In the genomic region with DNA sequence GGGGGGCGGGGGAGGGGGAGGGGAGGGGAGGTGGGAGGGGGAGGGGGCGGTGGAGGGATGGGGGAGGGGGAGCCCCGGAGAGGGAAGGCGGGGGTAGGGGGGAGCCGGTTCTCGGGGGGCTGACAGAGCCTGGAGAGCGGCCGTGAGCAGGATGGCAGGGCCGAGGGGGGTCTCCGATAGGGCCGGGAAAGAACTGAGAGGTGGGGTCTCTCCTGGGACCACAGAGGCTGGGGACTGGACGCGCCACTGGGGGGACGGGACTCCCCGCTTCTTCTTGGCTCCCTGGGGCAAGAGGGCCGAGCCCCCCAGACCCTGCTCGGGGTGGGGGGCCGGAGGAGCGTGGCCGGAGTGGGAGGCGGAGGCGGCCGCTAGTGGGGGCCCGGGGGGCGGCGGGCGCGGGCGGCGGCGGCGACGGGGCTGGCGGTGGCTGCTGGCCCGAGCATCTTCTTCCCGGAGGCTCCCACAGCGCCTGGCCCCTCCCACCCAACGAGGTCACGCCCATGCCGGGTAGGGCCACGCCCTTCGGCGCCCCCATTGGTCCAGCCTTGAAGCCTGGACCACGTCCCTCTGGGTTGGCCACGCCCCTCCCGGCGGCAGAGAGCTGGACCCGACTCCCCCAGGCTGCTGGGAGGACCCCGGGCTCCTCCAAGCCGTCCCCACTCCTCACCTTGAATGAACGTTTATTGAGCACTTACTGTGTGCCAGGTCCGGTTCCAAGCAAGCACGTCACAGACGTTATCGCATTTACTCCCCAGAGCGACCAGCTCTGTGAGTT, we compare ENCODE assay signal across 1 cellular context.
TF ChIP-seq lines count a peak whose summit lies in the region.

A gene with protein sequence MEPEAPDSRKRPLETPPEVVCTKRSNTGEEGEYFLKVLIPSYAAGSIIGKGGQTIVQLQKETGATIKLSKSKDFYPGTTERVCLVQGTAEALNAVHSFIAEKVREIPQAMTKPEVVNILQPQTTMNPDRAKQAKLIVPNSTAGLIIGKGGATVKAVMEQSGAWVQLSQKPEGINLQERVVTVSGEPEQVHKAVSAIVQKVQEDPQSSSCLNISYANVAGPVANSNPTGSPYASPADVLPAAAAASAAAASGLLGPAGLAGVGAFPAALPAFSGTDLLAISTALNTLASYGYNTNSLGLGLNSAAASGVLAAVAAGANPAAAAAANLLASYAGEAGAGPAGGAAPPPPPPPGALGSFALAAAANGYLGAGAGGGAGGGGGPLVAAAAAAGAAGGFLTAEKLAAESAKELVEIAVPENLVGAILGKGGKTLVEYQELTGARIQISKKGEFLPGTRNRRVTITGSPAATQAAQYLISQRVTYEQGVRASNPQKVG (minus strand): TSS at position 302 of the 775 bp plus-strand sequence. CDS start 514 bp downstream, outside the sequence.

TF ChIP-seq in GM12878, 131 proteins besides CTCF, POLR2A, EP300 and RAD21 (continued from another document):
- TF ChIP-seq, protein P1, sequence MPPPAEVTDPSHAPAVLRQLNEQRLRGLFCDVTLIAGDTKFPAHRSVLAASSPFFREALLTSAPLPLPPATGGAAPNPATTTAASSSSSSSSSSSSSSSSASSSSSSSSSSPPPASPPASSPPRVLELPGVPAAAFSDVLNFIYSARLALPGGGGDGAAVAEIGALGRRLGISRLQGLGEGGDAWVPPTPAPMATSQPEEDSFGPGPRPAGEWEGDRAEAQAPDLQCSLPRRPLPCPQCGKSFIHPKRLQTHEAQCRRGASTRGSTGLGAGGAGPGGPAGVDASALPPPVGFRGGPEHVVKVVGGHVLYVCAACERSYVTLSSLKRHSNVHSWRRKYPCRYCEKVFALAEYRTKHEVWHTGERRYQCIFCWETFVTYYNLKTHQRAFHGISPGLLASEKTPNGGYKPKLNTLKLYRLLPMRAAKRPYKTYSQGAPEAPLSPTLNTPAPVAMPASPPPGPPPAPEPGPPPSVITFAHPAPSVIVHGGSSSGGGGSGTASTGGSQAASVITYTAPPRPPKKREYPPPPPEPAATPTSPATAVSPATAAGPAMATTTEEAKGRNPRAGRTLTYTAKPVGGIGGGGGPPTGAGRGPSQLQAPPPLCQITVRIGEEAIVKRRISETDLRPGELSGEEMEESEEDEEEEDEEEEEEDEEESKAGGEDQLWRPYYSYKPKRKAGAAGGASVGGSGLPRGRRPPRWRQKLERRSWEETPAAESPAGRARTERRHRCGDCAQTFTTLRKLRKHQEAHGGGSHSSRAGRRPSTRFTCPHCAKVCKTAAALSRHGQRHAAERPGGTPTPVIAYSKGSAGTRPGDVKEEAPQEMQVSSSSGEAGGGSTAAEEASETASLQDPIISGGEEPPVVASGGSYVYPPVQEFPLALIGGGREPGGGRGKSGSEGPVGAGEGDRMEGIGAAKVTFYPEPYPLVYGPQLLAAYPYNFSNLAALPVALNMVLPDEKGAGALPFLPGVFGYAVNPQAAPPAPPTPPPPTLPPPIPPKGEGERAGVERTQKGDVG (CRISPR knock-in tag; IDR thresholded peaks at IDR 0.05), result no peak
- TF ChIP-seq SUPT20H (IDR thresholded peaks at IDR 0.05; ENCODE audit: borderline replicate concordance, control insufficient read depth, low read depth, low read length) (no peak), ASH2L (IDR thresholded peaks at IDR 0.05; ENCODE audit: borderline replicate concordance, low read depth) (no peak), HCFC1 (IDR thresholded peaks at IDR 0.05; ENCODE audit: low read length) (no peak), SP1 (IDR thresholded peaks at IDR 0.05; ENCODE audit: low read depth, low read length) (no peak), SREBF1 (IDR thresholded peaks at IDR 0.05; ENCODE audit: low read length) (no peak), POLR2AphosphoS2 (IDR thresholded peaks at IDR 0.05; ENCODE audit: low read depth, low read length) (no peak), CHD1 (IDR thresholded peaks at IDR 0.05; ENCODE audit: low read depth, low read length) (no peak), TAF1 (IDR thresholded peaks at IDR 0.05; ENCODE audit: borderline replicate concordance, low read depth, low read length) (no peak), CEBPB (IDR thresholded peaks at IDR 0.05; ENCODE audit: borderline replicate concordance in 1 of 2, low read depth in 2 of 2, low read length in 2 of 2) (no peak)
- TF ChIP-seq, protein P2, sequence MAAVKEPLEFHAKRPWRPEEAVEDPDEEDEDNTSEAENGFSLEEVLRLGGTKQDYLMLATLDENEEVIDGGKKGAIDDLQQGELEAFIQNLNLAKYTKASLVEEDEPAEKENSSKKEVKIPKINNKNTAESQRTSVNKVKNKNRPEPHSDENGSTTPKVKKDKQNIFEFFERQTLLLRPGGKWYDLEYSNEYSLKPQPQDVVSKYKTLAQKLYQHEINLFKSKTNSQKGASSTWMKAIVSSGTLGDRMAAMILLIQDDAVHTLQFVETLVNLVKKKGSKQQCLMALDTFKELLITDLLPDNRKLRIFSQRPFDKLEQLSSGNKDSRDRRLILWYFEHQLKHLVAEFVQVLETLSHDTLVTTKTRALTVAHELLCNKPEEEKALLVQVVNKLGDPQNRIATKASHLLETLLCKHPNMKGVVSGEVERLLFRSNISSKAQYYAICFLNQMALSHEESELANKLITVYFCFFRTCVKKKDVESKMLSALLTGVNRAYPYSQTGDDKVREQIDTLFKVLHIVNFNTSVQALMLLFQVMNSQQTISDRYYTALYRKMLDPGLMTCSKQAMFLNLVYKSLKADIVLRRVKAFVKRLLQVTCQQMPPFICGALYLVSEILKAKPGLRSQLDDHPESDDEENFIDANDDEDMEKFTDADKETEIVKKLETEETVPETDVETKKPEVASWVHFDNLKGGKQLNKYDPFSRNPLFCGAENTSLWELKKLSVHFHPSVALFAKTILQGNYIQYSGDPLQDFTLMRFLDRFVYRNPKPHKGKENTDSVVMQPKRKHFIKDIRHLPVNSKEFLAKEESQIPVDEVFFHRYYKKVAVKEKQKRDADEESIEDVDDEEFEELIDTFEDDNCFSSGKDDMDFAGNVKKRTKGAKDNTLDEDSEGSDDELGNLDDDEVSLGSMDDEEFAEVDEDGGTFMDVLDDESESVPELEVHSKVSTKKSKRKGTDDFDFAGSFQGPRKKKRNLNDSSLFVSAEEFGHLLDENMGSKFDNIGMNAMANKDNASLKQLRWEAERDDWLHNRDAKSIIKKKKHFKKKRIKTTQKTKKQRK (IDR thresholded peaks at IDR 0.05; ENCODE audit: low read depth, low read length), result no peak
- TF ChIP-seq, protein P3, sequence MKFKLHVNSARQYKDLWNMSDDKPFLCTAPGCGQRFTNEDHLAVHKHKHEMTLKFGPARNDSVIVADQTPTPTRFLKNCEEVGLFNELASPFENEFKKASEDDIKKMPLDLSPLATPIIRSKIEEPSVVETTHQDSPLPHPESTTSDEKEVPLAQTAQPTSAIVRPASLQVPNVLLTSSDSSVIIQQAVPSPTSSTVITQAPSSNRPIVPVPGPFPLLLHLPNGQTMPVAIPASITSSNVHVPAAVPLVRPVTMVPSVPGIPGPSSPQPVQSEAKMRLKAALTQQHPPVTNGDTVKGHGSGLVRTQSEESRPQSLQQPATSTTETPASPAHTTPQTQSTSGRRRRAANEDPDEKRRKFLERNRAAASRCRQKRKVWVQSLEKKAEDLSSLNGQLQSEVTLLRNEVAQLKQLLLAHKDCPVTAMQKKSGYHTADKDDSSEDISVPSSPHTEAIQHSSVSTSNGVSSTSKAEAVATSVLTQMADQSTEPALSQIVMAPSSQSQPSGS (IDR thresholded peaks at IDR 0.05; ENCODE audit: low read length), result no peak
- TF ChIP-seq, protein P4, sequence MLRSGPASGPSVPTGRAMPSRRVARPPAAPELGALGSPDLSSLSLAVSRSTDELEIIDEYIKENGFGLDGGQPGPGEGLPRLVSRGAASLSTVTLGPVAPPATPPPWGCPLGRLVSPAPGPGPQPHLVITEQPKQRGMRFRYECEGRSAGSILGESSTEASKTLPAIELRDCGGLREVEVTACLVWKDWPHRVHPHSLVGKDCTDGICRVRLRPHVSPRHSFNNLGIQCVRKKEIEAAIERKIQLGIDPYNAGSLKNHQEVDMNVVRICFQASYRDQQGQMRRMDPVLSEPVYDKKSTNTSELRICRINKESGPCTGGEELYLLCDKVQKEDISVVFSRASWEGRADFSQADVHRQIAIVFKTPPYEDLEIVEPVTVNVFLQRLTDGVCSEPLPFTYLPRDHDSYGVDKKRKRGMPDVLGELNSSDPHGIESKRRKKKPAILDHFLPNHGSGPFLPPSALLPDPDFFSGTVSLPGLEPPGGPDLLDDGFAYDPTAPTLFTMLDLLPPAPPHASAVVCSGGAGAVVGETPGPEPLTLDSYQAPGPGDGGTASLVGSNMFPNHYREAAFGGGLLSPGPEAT (IDR thresholded peaks at IDR 0.05; ENCODE audit: low read depth), result no peak
- TF ChIP-seq, protein P5, sequence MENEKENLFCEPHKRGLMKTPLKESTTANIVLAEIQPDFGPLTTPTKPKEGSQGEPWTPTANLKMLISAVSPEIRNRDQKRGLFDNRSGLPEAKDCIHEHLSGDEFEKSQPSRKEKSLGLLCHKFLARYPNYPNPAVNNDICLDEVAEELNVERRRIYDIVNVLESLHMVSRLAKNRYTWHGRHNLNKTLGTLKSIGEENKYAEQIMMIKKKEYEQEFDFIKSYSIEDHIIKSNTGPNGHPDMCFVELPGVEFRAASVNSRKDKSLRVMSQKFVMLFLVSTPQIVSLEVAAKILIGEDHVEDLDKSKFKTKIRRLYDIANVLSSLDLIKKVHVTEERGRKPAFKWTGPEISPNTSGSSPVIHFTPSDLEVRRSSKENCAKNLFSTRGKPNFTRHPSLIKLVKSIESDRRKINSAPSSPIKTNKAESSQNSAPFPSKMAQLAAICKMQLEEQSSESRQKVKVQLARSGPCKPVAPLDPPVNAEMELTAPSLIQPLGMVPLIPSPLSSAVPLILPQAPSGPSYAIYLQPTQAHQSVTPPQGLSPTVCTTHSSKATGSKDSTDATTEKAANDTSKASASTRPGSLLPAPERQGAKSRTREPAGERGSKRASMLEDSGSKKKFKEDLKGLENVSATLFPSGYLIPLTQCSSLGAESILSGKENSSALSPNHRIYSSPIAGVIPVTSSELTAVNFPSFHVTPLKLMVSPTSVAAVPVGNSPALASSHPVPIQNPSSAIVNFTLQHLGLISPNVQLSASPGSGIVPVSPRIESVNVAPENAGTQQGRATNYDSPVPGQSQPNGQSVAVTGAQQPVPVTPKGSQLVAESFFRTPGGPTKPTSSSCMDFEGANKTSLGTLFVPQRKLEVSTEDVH (IDR thresholded peaks at IDR 0.05; ENCODE audit: low read depth, partially characterized antibody), result no peak
